In the genomic region with DNA sequence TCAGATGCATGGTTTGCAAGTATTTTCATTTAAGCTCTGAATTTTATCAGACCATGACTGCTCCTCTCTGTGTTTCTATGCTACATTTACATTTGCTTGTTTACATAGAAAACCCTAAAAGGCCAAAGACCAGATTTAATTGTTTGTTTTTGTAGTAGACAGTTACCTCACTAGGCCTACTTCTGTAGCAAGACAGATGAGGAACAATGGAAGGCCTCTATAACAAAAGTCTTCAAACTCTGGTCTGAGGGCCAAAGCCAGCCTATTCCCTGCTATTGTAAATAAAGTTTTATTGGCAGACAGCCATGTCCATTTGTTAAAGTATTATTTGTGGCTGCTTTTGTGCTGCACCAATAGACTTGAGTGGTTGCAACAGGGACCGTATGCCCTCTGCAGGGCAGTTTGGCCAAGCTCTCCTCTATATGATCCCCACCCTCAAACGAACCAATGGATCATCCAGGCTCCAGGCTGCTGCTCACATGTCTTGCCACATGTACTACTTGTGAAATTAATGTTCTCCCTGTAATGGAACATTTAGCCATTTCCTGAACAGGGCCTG, we compare ENCODE assay signal across 21 cellular contexts.
DNase-seq lines count a peak whose midpoint lies in the region; ATAC-seq and TF ChIP-seq lines count a peak whose summit lies in the region.
"Had no signal": no experiment of that assay in that cellular context is flagged by ENCODE, and none has a peak within 500 bp of the region (broad histone marks: within the 10 kb centered on the region; RNA-seq: fewer than 3 reads in every experiment).

No MANE protein-coding gene starts in this region.

- ATAC-seq in HCT116 (no peak), GM18505 (IDR thresholded peaks at IDR 0.05; ENCODE audit: unreplicated experiment) (no peak)
- ATAC-seq: GM23338 had no signal

- no peak overlapping the region for H3K4me3 ChIP-seq in HCT116 (replicated peaks in 1 of 2; ENCODE audit: low read depth in 1 of 2, low read length in 2 of 2)
- H3K4me3 ChIP-seq in endodermal cell (ENCODE audit: low read length) = no peak overlapping the region
- H3K4me3 ChIP-seq: GM23338 had no signal

- H3K27me3 ChIP-seq in HCT116 (ENCODE audit: insufficient read depth, low read length) = peaks cover 8% of the 10 kb centered on the region; the same call in 1 of the 2 replicates
- no peaks in the 10 kb centered on the region for H3K27me3 ChIP-seq in endodermal cell (ENCODE audit: control insufficient read depth, insufficient read depth, low read length, poor library complexity, severe bottlenecking)

- H3K4me1 ChIP-seq in HCT116 (ENCODE audit: control insufficient read depth in 1 of 2, insufficient read depth in 2 of 2, low read length in 2 of 2) (no peaks in the 10 kb centered on the region), endodermal cell (ENCODE audit: control insufficient read depth, insufficient read depth, low read length) (peaks cover 2% of the 10 kb centered on the region)

- no peak overlapping the region for H3K9ac ChIP-seq in HCT116 (ENCODE audit: low read length)
- no peak overlapping the region for H3K9ac ChIP-seq in endodermal cell (ENCODE audit: extremely low read depth, low read length, poor library complexity, severe bottlenecking)
- H3K9ac ChIP-seq: SK-N-SH had no signal

- POLR2A ChIA-PET in HCT116 (lab: Charles Lee) = no interaction called here

- H3K9me3 ChIP-seq in HCT116 (ENCODE audit: control insufficient read depth in 1 of 2, insufficient read depth in 1 of 2, low read depth in 1 of 2, low read length in 2 of 2) = no peaks in the 10 kb centered on the region
- H3K9me3 ChIP-seq in endodermal cell (ENCODE audit: control insufficient read depth, low read length) = no peaks in the 10 kb centered on the region
- H3K9me3 ChIP-seq: SK-N-SH had no signal

- H3K27ac Mint-ChIP-seq in endodermal cell = no peak overlapping the region
- H3K27ac Mint-ChIP-seq in nephron = peak overlapping the region in 2 of 3 experiments; percentile 21 to 43
- H3K27ac Mint-ChIP-seq: B cell; GM23338; IgD-negative memory B cell; T-helper 2 cell treated with Interferon-gamma antibody and Interleukin-4, amounts not matched to agents 5 μg/mL and 100 μg/mL, for 36 hours had no signal

- no peaks in the 10 kb centered on the region for H3K79me2 ChIP-seq in HCT116 (ENCODE audit: insufficient read depth, low read length)

- no peaks in the 10 kb centered on the region for H3K36me3 ChIP-seq in HCT116 (ENCODE audit: control insufficient read depth in 1 of 2, insufficient read depth in 2 of 2, low read length in 2 of 2)
- no peaks in the 10 kb centered on the region for H3K36me3 ChIP-seq in endodermal cell (ENCODE audit: control insufficient read depth, insufficient read depth, low read length)

- H3K4me2 ChIP-seq in HCT116 (ENCODE audit: low read length) = no peak overlapping the region
- H3K4me2 ChIP-seq: GM23338, SK-N-SH had no signal

- in situ Hi-C loops in KBM-7 (cut with MboI; ENCODE audit: low pct_unique_long_range_greater_than_20kb, low sequenced_read_pairs) = no loop called here

- CTCF ChIA-PET in HCT116 (lab: Charles Lee) = interaction anchor here (0.7 to 1.4 kb wide), 2 partner anchors 11 to 1718 kb away, joined by 3 to 5 read pairs; no protein-coding TSS in a partner anchor

- RAD21 ChIA-PET in HCT116 (lab: Charles Lee; ENCODE audit: low non-redundant PET in 1 of 2, low total read pairs in 2 of 2, uncharacterized antibody in 2 of 2, unreplicated experiment in 2 of 2) = interaction anchor here in 1 of 2 experiments (0.9 kb wide), 1 partner anchor 25 kb away, joined by 3 read pairs; no protein-coding TSS in a partner anchor

- H3K27ac ChIP-seq in HCT116 (ENCODE audit: low read depth, low read length) (no peak overlapping the region), endodermal cell (ENCODE audit: low read depth, low read length) (no peak overlapping the region)

- 0 out of 6 replicates have a peak, but pooled peaks of 2 of the 3 experiments have one; percentile 9 to 10 for TF ChIP-seq CTCF in HCT116 (IDR thresholded peaks at IDR 0.05 in 2 of 3, conservative IDR thresholded peaks at IDR 0.05 in 1 of 3; ENCODE audit: borderline replicate concordance in 1 of 3, insufficient read depth in 1 of 3, low read depth in 2 of 3, low read length in 2 of 3)
- peak; percentile 45 for TF ChIP-seq CTCF in endodermal cell (conservative IDR thresholded peaks at IDR 0.05)
- no peak for TF ChIP-seq CTCF in nephron (IDR thresholded peaks at IDR 0.05; ENCODE audit: unreplicated experiment in 3 of 3)

- H3K4me3 Mint-ChIP-seq in endodermal cell (no peak overlapping the region), nephron (no peak overlapping the region)
- H3K4me3 Mint-ChIP-seq: B cell; CD4-positive, CD25-positive, alpha-beta regulatory T cell; GM23338; IgD-negative memory B cell; T-helper 2 cell treated with Interferon-gamma antibody and Interleukin-4, amounts not matched to agents 5 μg/mL and 100 μg/mL, for 36 hours had no signal

- H4K20me1 ChIP-seq in HCT116 (ENCODE audit: insufficient read depth) = no peaks in the 10 kb centered on the region

- H3K9me3 Mint-ChIP-seq in endodermal cell (no peaks in the 10 kb centered on the region), nephron (no peaks in the 10 kb centered on the region)
- H3K9me3 Mint-ChIP-seq: GM23338; T-helper 2 cell treated with Interferon-gamma antibody and Interleukin-4, amounts not matched to agents 5 μg/mL and 100 μg/mL, for 36 hours had no signal

- H3K4me1 Mint-ChIP-seq in endodermal cell (peaks cover 7% of the 10 kb centered on the region), nephron (peaks cover 17% of the 10 kb centered on the region)
- H3K4me1 Mint-ChIP-seq: B cell; CD4-positive, CD25-positive, alpha-beta regulatory T cell; IgD-negative memory B cell had no signal

- H2AFZ ChIP-seq in HCT116 (ENCODE audit: low read depth, low read length, poor library complexity, severe bottlenecking) = no peak overlapping the region
- H2AFZ ChIP-seq: GM23338 had no signal

- H3K27me3 Mint-ChIP-seq in endodermal cell (ENCODE audit: insufficient read depth) (no peaks in the 10 kb centered on the region), nephron (ENCODE audit: low read depth) (no peaks in the 10 kb centered on the region)

- DNase-seq in HCT116 (ENCODE audit: low read depth, low spot score) (no peak), NCI-H774 (lab: John Stamatoyannopoulos, UW) (peak; percentile 7), endodermal cell (no peak), OCI-M2 (lab: John Stamatoyannopoulos, UW; ENCODE audit: unreplicated experiment) (no peak), KBM-7 (no peak), MV-4-11 (lab: John Stamatoyannopoulos, UW) (no peak)
- DNase-seq: Caco-2; CD4-positive, CD25-positive, alpha-beta regulatory T cell; GDM1; NCI-H187; NCI-H2107; NCI-H510A treated with DMSO at 0.1 percent for 48 hours; NCI-H82; SHP77; SK-N-SH had no signal

- H3K36me3 Mint-ChIP-seq in endodermal cell (ENCODE audit: low read depth) = no peaks in the 10 kb centered on the region
- no peaks in the 10 kb centered on the region for H3K36me3 Mint-ChIP-seq in nephron (ENCODE audit: low read depth)
- H3K36me3 Mint-ChIP-seq: CD4-positive, CD25-positive, alpha-beta regulatory T cell; IgD-negative memory B cell had no signal

- no peak for TF ChIP-seq RAD21 in HCT116 (IDR thresholded peaks at IDR 0.05; ENCODE audit: low read depth)

- intact Hi-C loops in HCT116 (cut with micrococcal nuclease) = no loop called here

- no peak for TF ChIP-seq POLR2A in HCT116 (IDR thresholded peaks at IDR 0.05; ENCODE audit: borderline replicate concordance, extremely low read depth, insufficient read depth, insufficient read length)
- no peak for TF ChIP-seq POLR2A in GM18505 (IDR thresholded peaks at IDR 0.05; ENCODE audit: borderline replicate concordance, extremely low read depth, insufficient read depth, insufficient read length)

- WGBS in endodermal cell (ENCODE audit: insufficient coverage in 1 of 2, insufficient read length in 1 of 2), 2 experiments = 86 to 91% methylated on average over 2 of the region's 2 CpGs

- no TSS peak for BruUV-seq in HCT116 (replicated peaks; lab: Mats Ljungman, UMichigan)

- H3K9me2 ChIP-seq in HCT116 (ENCODE audit: insufficient read depth) = no peaks in the 10 kb centered on the region
- H3K9me2 ChIP-seq: SK-N-SH had no signal

TF ChIP-seq in HCT116, 20 proteins besides CTCF, POLR2A, EP300 and RAD21 (continues in another document):
- TF ChIP-seq, protein P1, sequence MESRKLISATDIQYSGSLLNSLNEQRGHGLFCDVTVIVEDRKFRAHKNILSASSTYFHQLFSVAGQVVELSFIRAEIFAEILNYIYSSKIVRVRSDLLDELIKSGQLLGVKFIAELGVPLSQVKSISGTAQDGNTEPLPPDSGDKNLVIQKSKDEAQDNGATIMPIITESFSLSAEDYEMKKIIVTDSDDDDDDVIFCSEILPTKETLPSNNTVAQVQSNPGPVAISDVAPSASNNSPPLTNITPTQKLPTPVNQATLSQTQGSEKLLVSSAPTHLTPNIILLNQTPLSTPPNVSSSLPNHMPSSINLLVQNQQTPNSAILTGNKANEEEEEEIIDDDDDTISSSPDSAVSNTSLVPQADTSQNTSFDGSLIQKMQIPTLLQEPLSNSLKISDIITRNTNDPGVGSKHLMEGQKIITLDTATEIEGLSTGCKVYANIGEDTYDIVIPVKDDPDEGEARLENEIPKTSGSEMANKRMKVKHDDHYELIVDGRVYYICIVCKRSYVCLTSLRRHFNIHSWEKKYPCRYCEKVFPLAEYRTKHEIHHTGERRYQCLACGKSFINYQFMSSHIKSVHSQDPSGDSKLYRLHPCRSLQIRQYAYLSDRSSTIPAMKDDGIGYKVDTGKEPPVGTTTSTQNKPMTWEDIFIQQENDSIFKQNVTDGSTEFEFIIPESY (IDR thresholded peaks at IDR 0.05; ENCODE audit: extremely low read depth, insufficient replicate concordance, low read length) = no peak
- no peak for TF ChIP-seq SRF (IDR thresholded peaks at IDR 0.05; ENCODE audit: low read depth)

Comparison
In these comparisons a context has a peak if more than half of its experiments do, and no peak if none do; other contexts are left out.
1. CTCF ChIP-seq: peak in HCT116 (2 of 3) and endodermal cell (single experiment); none in nephron (0 of 3).